ENCODE assay signal across 1 cellular context in the genomic region with DNA sequence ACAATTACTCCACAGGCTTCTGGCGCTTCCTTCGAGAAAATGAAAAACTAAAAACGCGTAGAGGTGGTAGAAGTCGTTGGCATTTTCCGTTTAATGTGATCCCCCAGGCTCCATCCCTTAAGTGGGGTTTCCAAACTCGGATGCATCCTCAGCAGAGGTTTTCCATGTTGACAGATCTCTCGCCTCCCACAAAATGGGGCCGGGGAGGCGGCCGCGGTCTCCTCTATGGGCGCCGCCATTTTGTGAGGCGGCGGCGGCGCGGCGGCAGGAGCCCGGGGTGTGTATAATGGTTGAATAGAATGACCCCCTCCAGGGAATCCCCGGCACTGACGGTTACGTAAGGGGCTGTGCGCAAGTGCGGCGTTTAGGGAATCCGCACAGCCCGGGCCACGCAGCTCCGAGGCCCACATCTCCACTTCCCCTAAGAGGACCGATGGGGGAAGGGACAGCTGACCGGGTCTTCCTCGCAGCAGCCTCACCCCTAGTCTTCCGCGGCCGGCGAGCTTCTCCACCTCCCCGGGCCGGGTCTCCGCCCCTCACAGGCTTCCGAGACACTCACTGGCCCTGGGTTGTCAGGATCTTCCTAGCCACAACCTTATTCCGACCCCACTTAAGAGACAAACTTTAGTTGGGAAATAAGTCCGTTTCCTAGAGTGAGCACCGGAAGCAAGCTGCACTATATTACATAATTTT.
TF ChIP-seq lines count a peak whose summit lies in the region.

No MANE protein-coding gene starts in this region.

TF ChIP-seq in K562, 482 proteins besides CTCF, POLR2A, EP300 and RAD21 (continued from another document and continues in another):
- no peak for TF ChIP-seq ZNF592 (IDR thresholded peaks at IDR 0.05)
- TF ChIP-seq FOXA3 (CRISPR knock-in tag; conservative IDR thresholded peaks at IDR 0.05 in 1 of 2, IDR thresholded peaks at IDR 0.05 in 1 of 2), result peak; percentile 55 to 84; a peak in 3 of 4 replicates
- TF ChIP-seq, protein P1, sequence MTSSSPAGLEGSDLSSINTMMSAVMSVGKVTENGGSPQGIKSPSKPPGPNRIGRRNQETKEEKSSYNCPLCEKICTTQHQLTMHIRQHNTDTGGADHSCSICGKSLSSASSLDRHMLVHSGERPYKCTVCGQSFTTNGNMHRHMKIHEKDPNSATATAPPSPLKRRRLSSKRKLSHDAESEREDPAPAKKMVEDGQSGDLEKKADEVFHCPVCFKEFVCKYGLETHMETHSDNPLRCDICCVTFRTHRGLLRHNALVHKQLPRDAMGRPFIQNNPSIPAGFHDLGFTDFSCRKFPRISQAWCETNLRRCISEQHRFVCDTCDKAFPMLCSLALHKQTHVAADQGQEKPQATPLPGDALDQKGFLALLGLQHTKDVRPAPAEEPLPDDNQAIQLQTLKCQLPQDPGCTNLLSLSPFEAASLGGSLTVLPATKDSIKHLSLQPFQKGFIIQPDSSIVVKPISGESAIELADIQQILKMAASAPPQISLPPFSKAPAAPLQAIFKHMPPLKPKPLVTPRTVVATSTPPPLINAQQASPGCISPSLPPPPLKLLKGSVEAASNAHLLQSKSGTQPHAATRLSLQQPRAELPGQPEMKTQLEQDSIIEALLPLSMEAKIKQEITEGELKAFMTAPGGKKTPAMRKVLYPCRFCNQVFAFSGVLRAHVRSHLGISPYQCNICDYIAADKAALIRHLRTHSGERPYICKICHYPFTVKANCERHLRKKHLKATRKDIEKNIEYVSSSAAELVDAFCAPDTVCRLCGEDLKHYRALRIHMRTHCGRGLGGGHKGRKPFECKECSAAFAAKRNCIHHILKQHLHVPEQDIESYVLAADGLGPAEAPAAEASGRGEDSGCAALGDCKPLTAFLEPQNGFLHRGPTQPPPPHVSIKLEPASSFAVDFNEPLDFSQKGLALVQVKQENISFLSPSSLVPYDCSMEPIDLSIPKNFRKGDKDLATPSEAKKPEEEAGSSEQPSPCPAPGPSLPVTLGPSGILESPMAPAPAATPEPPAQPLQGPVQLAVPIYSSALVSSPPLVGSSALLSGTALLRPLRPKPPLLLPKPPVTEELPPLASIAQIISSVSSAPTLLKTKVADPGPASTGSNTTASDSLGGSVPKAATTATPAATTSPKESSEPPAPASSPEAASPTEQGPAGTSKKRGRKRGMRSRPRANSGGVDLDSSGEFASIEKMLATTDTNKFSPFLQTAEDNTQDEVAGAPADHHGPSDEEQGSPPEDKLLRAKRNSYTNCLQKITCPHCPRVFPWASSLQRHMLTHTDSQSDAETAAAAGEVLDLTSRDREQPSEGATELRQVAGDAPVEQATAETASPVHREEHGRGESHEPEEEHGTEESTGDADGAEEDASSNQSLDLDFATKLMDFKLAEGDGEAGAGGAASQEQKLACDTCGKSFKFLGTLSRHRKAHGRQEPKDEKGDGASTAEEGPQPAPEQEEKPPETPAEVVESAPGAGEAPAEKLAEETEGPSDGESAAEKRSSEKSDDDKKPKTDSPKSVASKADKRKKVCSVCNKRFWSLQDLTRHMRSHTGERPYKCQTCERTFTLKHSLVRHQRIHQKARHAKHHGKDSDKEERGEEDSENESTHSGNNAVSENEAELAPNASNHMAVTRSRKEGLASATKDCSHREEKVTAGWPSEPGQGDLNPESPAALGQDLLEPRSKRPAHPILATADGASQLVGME (CRISPR knock-in tag; IDR thresholded peaks at IDR 0.05), result 0 out of 2 replicates have a peak, but pooled peaks have one; percentile 9
- peak; percentile 47; the same call in 1 of the 2 replicates for TF ChIP-seq ZBTB12 (CRISPR knock-in tag; IDR thresholded peaks at IDR 0.05)
- TF ChIP-seq MTF1 (CRISPR knock-in tag; IDR thresholded peaks at IDR 0.05; ENCODE audit: borderline replicate concordance), result no peak
- no peak for TF ChIP-seq RBM22 (IDR thresholded peaks at IDR 0.05; ENCODE audit: low read depth, low read length, poor library complexity, severe bottlenecking)
- TF ChIP-seq, protein P2, sequence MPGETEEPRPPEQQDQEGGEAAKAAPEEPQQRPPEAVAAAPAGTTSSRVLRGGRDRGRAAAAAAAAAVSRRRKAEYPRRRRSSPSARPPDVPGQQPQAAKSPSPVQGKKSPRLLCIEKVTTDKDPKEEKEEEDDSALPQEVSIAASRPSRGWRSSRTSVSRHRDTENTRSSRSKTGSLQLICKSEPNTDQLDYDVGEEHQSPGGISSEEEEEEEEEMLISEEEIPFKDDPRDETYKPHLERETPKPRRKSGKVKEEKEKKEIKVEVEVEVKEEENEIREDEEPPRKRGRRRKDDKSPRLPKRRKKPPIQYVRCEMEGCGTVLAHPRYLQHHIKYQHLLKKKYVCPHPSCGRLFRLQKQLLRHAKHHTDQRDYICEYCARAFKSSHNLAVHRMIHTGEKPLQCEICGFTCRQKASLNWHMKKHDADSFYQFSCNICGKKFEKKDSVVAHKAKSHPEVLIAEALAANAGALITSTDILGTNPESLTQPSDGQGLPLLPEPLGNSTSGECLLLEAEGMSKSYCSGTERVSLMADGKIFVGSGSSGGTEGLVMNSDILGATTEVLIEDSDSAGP (CRISPR knock-in tag; IDR thresholded peaks at IDR 0.05), result no peak
- peak; percentile 97 for TF ChIP-seq HMGN3 (IDR thresholded peaks at IDR 0.05; ENCODE audit: borderline replicate concordance, extremely low read depth, insufficient read length, low read depth, low read length)
- TF ChIP-seq NFRKB (IDR thresholded peaks at IDR 0.05; ENCODE audit: low read depth), result peak; percentile 94
- peak; percentile 84; the same call in 1 of the 2 replicates for TF ChIP-seq ZNF511 (CRISPR knock-in tag; IDR thresholded peaks at IDR 0.05)
- TF ChIP-seq, protein P3, sequence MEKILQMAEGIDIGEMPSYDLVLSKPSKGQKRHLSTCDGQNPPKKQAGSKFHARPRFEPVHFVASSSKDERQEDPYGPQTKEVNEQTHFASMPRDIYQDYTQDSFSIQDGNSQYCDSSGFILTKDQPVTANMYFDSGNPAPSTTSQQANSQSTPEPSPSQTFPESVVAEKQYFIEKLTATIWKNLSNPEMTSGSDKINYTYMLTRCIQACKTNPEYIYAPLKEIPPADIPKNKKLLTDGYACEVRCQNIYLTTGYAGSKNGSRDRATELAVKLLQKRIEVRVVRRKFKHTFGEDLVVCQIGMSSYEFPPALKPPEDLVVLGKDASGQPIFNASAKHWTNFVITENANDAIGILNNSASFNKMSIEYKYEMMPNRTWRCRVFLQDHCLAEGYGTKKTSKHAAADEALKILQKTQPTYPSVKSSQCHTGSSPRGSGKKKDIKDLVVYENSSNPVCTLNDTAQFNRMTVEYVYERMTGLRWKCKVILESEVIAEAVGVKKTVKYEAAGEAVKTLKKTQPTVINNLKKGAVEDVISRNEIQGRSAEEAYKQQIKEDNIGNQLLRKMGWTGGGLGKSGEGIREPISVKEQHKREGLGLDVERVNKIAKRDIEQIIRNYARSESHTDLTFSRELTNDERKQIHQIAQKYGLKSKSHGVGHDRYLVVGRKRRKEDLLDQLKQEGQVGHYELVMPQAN (IDR thresholded peaks at IDR 0.05; ENCODE audit: borderline replicate concordance), result peak; percentile 58
- TF ChIP-seq RBM34 (IDR thresholded peaks at IDR 0.05; ENCODE audit: borderline replicate concordance, insufficient read depth, low read length), result no peak
- TF ChIP-seq TBL1XR1 (IDR thresholded peaks at IDR 0.05; ENCODE audit: low read length in 2 of 2), result peak; percentile 82 to 95
- no peak for TF ChIP-seq ZBTB8A (IDR thresholded peaks at IDR 0.05; ENCODE audit: partially characterized antibody)
- no peak for TF ChIP-seq ZNF41 (CRISPR knock-in tag; conservative IDR thresholded peaks at IDR 0.05)
- no peak for TF ChIP-seq BACH1 (tag; IDR thresholded peaks at IDR 0.05)
- no peak for TF ChIP-seq MAFF (IDR thresholded peaks at IDR 0.05; ENCODE audit: low read length)
- TF ChIP-seq GABPB2 (CRISPR knock-in tag; conservative IDR thresholded peaks at IDR 0.05), result no peak
- TF ChIP-seq ZNF146 (CRISPR knock-in tag; IDR thresholded peaks at IDR 0.05; ENCODE audit: unreplicated experiment), result no peak
- TF ChIP-seq ESRRA (IDR thresholded peaks at IDR 0.05; ENCODE audit: borderline replicate concordance, low read depth), result no peak
- TF ChIP-seq ARID3A (IDR thresholded peaks at IDR 0.05; ENCODE audit: borderline replicate concordance, low read depth, low read length), result peak; percentile 77; the same call in 1 of the 2 replicates
- TF ChIP-seq AFF1 (IDR thresholded peaks at IDR 0.05; ENCODE audit: low read depth in 1 of 2, partially characterized antibody in 2 of 2), result peak in 1 of 2 experiments; percentile 15
- peak; percentile 94 for TF ChIP-seq SMAD4 (CRISPR knock-in tag; conservative IDR thresholded peaks at IDR 0.05)
- 0 out of 2 replicates have a peak, but pooled peaks have one; percentile 51 for TF ChIP-seq TCF7 (IDR thresholded peaks at IDR 0.05; ENCODE audit: borderline replicate concordance)
- no peak for TF ChIP-seq ELK3 (CRISPR knock-in tag; IDR thresholded peaks at IDR 0.05)
